Comparison of ENCODE assay signal across 20 cellular contexts in the genomic region with DNA sequence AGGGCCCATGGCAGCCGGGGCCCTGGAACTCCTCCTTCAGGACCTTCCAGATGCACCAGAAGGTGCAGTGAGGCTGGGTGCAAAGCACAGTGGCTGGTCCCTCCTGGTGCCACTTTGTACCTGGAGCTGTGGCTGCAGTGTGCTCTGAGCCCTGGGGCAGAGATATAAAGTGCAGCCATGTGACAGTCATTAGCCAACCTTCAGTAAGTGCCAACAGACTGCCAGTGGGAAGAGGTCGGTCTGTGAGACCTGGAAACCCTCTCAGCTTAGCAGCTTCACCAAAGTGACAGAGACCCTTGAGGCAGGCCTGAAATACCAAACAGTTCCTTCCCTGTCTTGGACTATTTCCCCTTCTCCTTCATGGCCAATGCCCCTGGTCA. TPM values are rescaled to one million over a fixed set of nuclear protein-coding genes. Genes with fewer than 3 reads are reported as not detected.
A peak's percentile ranks its signal among the peaks of the same experiment; 100 is the strongest.
DNase-seq lines count a peak whose midpoint lies in the region; ATAC-seq and TF ChIP-seq lines count a peak whose summit lies in the region.
"Had no signal": no experiment of that assay in that cellular context is flagged by ENCODE, and none has a peak within 500 bp of the region (broad histone marks: within the 10 kb centered on the region; RNA-seq: fewer than 3 reads in every experiment).

No MANE protein-coding gene starts in this region.

- H3K36me3 ChIP-seq in ascending aorta (no peaks in the 10 kb centered on the region), vagina (no peaks in the 10 kb centered on the region)
- H3K36me3 ChIP-seq: neutrophil had no signal

- H3K4me1 ChIP-seq in ascending aorta (peaks cover 2 to 10% of the 10 kb centered on the region in 2 donors), vagina (peaks cover 36% of the 10 kb centered on the region)

- peaks cover 4% of the 10 kb centered on the region in 2 donors for H3K27me3 Mint-ChIP-seq in T-cell
- H3K27me3 Mint-ChIP-seq: stimulated activated memory B cell treated with anti-CD40 and anti-IgM and Interleukin-4, amounts not matched to agents 10 μg/mL and 1 μg/mL and 100 μg/mL, for 72 hours had no signal

- H3K36me3 Mint-ChIP-seq in T-cell = no peaks in the 10 kb centered on the region
- H3K36me3 Mint-ChIP-seq: stimulated activated memory B cell treated with anti-CD40 and anti-IgM and Interleukin-4, amounts not matched to agents 10 μg/mL and 1 μg/mL and 100 μg/mL, for 72 hours had no signal

- no peak overlapping the region for H3K27ac Mint-ChIP-seq in T-cell
- H3K27ac Mint-ChIP-seq: activated T-helper 2 cell treated with anti-CD3 and anti-CD28 coated beads, Interferon-gamma antibody, Interleukin-2, Interleukin-4, amounts not matched to agents 10 μg/mL and 5 μg/mL and 100 μg/mL, durations not matched to agents 14 hours and 24 hours and 36 hours; stimulated activated memory B cell treated with anti-CD40 and anti-IgM and Interleukin-4, amounts not matched to agents 10 μg/mL and 1 μg/mL and 100 μg/mL, for 72 hours; T-helper 1 cell treated with Interleukin-12 subunit alpha and Interleukin-12 subunit beta and Interleukin-4 antibody, amounts not matched to agents 30 μg/mL and 1 μg/mL, for 36 hours had no signal

- H3K27me3 ChIP-seq in ascending aorta = no peaks in the 10 kb centered on the region
- no peaks in the 10 kb centered on the region for H3K27me3 ChIP-seq in vagina
- H3K27me3 ChIP-seq: dorsolateral prefrontal cortex, neutrophil had no signal

- no peaks in the 10 kb centered on the region for H3K9me3 ChIP-seq in ascending aorta
- no peaks in the 10 kb centered on the region for H3K9me3 ChIP-seq in vagina
- H3K9me3 ChIP-seq: neutrophil had no signal

- H3K9me3 Mint-ChIP-seq in T-cell = peaks cover 3 to 16% (median 6%) of the 10 kb centered on the region in 3 donors

- ATAC-seq in left ventricle myocardium superior (peak; percentile 89), HG03469 (IDR thresholded peaks at IDR 0.05; ENCODE audit: unreplicated experiment) (no peak), T-cell (replicated peaks in 1 of 4) (no peak)
- ATAC-seq: left colon; stimulated activated memory B cell treated with anti-CD40 and anti-IgM and Interleukin-4, amounts not matched to agents 10 μg/mL and 1 μg/mL and 100 μg/mL, for 72 hours had no signal

- no peak for TF ChIP-seq POLR2A in vagina (IDR thresholded peaks at IDR 0.05)

- CTCF ChIA-PET in T-cell (lab: Charles Lee) = no interaction called here

- H3K4me3 ChIP-seq in ascending aorta (no peak overlapping the region), vagina (no peak overlapping the region)
- H3K4me3 ChIP-seq: dorsolateral prefrontal cortex had no signal

- no peak overlapping the region for H3K4me3 Mint-ChIP-seq in T-cell
- H3K4me3 Mint-ChIP-seq: stimulated activated memory B cell treated with anti-CD40 and anti-IgM and Interleukin-4, amounts not matched to agents 10 μg/mL and 1 μg/mL and 100 μg/mL, for 72 hours; T-helper 1 cell treated with Interleukin-12 subunit alpha and Interleukin-12 subunit beta and Interleukin-4 antibody, amounts not matched to agents 30 μg/mL and 1 μg/mL, for 36 hours had no signal

- DNase-seq in ascending aorta (ENCODE audit: low spot score in 2 of 2) = no peak
- peak; percentile 44 for DNase-seq in left ventricle myocardium superior
- peak; percentile 16 for DNase-seq in renal cortical epithelial cell (ENCODE audit: low read depth)
- DNase-seq in vagina (ENCODE audit: extremely low spot score in 2 of 2) = no peak
- DNase-seq in middle frontal gyrus (ENCODE audit: extremely low spot score, low spot score) = no peak
- DNase-seq in T-cell = no peak
- DNase-seq: activated CD4-positive, alpha-beta T cell treated with anti-CD3 and anti-CD28 coated beads for 48 hours; DND-41; dorsolateral prefrontal cortex; MM.1S; NCI-H774; SHP77 treated with DMSO at 0.1 percent for 48 hours had no signal

- H3K27ac ChIP-seq in ascending aorta (peak overlapping the region; percentile 62 to 79), vagina (peak overlapping the region; percentile 76)
- H3K27ac ChIP-seq: neutrophil had no signal

- POLR2A ChIA-PET in T-cell (lab: Charles Lee) = interaction anchor here in 1 of 2 donors (0.6 kb wide), 1 partner anchor 42 kb away, joined by 9 read pairs; no protein-coding TSS in a partner anchor

- TF ChIP-seq CTCF in ascending aorta (IDR thresholded peaks at IDR 0.05) (no peak), vagina (IDR thresholded peaks at IDR 0.05) (no peak)

- H3K4me1 Mint-ChIP-seq in T-cell = no peaks in the 10 kb centered on the region
- H3K4me1 Mint-ChIP-seq: stimulated activated memory B cell treated with anti-CD40 and anti-IgM and Interleukin-4, amounts not matched to agents 10 μg/mL and 1 μg/mL and 100 μg/mL, for 72 hours had no signal

- intact Hi-C loops in ascending aorta (cut with DNase I) = no loop called here
- intact Hi-C loops in left ventricle myocardium superior (cut with micrococcal nuclease) = no loop called here
- intact Hi-C loops in vagina (cut with DNase I) = no loop called here

RNA-seq across cellular contexts. Expression of a gene that starts 26.7 kb away (rescaled TPM):
- total RNA-seq in ascending aorta (2.1 TPM), left ventricle myocardium superior (3.2 TPM), renal cortical epithelial cell (4.9 TPM in 1 of 2 replicates, not detected in the other), vagina (2.7 TPM), T-cell (not detected)
- total RNA-seq: activated T-helper 2 cell treated with anti-CD3 and anti-CD28 coated beads, Interferon-gamma antibody, Interleukin-2, Interleukin-4, amounts not matched to agents 10 μg/mL and 5 μg/mL and 100 μg/mL, durations not matched to agents 14 hours and 24 hours and 36 hours; H4; OCI-LY7 had no signal

Comparison
In these comparisons a context has a peak if more than half of its experiments do, and no peak if none do; other contexts are left out.
1. DNase-seq: peak in left ventricle myocardium superior (single experiment) and renal cortical epithelial cell (single experiment); none in ascending aorta (0 of 2), vagina (0 of 2), middle frontal gyrus (single experiment) and T-cell (0 of 34).